Comparison of ENCODE assay signal across 8 cellular contexts in the genomic region with DNA sequence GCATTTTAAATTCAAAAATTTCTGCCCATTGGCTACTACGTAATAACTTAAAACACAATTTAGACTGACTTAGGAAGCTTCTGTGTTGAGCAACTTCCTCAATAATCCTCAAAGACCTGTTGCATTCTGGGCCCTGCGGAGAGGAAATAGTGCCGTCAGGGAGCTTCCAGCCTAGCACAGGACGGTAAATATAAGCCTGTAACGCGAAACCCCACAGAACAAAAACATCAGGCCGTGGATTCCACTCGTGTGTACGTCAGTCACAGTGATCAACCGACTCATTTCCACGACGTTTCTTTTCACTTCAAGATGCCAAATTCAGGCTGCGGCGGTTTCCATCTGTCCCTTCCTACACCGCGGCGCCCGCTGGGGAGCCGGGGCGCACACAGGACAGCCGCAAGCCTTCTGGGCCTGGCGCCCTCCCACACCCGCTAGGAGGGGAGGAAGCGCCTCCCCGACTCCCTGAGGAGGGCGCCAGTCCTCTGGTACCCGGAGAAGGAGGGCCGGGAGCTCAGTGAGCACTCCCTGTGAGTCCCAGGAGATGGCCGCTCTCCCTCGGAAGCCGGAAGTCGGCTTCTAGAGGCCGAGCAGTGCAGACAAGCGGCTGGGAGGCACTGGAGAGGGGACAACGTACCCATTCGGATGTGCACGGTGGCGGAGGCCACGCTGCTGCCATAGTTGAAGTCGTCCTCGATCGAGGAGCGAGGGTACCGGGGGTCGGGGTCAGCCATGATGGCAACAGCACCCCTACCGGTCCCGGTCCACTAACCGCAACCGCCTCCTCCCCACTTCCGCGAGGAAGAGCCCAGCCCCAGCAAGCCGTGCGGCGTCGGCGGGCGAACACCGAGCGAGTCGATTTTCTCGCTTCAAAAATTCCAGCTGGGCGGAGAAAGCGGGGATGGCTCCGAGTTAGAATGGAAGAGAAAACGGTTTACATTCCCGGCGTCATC. TPM values are rescaled to one million over a fixed set of nuclear protein-coding genes. Genes with fewer than 3 reads are reported as not detected.
DNase-seq lines count a peak whose midpoint lies in the region; ATAC-seq and TF ChIP-seq lines count a peak whose summit lies in the region.

A gene with protein sequence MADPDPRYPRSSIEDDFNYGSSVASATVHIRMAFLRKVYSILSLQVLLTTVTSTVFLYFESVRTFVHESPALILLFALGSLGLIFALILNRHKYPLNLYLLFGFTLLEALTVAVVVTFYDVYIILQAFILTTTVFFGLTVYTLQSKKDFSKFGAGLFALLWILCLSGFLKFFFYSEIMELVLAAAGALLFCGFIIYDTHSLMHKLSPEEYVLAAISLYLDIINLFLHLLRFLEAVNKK (minus strand): TSS at position 776 of the 950 bp plus-strand sequence. CDS start 45 bp downstream, at position 731.

- TF ChIP-seq CTCF in BJ (IDR thresholded peaks at IDR 0.05; ENCODE audit: insufficient read depth, low read depth, low read length) (peak; percentile 50), choroid plexus epithelial cell (conservative IDR thresholded peaks at IDR 0.05; ENCODE audit: low read depth, low read length) (peak; percentile 53)

- POLR2A ChIA-PET in BJ (lab: Charles Lee), result interaction anchor here (0.5 to 0.9 kb wide), 10 partner anchors 12 to 1132 kb away, joined by 3 to 10 read pairs (median 4); no protein-coding TSS in a partner anchor

- DNase-seq in BJ (ENCODE audit: low read depth) (peak; percentile 59), GM19238 (ENCODE audit: insufficient read length, low spot score) (peak; percentile 76), NCI-H510A treated with DMSO at 0.1 percent for 48 hours (lab: John Stamatoyannopoulos, UW) (peak; percentile 92), choroid plexus epithelial cell (ENCODE audit: low read depth) (peak; percentile 97), kidney tubule cell (ENCODE audit: low spot score) (peak; percentile 94)
- peak; percentile 73 to 79 for DNase-seq in activated CD4-positive, alpha-beta T cell treated with anti-CD3 and anti-CD28 coated beads for 24 hours (ENCODE audit: low read depth in 2 of 2)
- peak; percentile 61 to 82 (median 74) for DNase-seq in stimulated activated CD4-positive, alpha-beta T cell treated with anti-CD3 and anti-CD28 coated beads, Interleukin-1b, Interleukin-23, amount 100 ng/mL, for 24 hours (ENCODE audit: low read depth in 4 of 4, low spot score in 1 of 4)

- peak within 1 kb of the TSS; percentile 91 for H3K4me3 ChIP-seq in BJ (ENCODE audit: low read depth, low read length)
- peak within 1 kb of the TSS; percentile 90 for H3K4me3 ChIP-seq in choroid plexus epithelial cell (ENCODE audit: low read depth, low read length)

- CTCF ChIA-PET in BJ (lab: Yijun Ruan, JAX), result interaction anchor here (0.6 to 1.8 kb wide), 15 partner anchors 12 to 523 kb away, joined by 3 to 9 read pairs (median 3); no protein-coding TSS in a partner anchor

- no peaks in the 10 kb centered on the region for H3K27me3 ChIP-seq in BJ (ENCODE audit: control insufficient read depth, insufficient read depth, low read length)

- H3K36me3 ChIP-seq in BJ (ENCODE audit: control insufficient read depth, insufficient read depth, low read length), result no peaks in the 10 kb centered on the region

- ATAC-seq in HG03442 (IDR thresholded peaks at IDR 0.05; ENCODE audit: unreplicated experiment), result peak; percentile 81

RNA-seq across cellular contexts. Expression of the gene that starts here (rescaled TPM):
- 108 and 184 TPM in 2 replicates for polyA plus RNA-seq in BJ (2011; rRNA removed)
- polyA minus RNA-seq in BJ (2011; rRNA and poly(A)+ RNA removed), result 27.1 and 35.2 TPM in 2 replicates

Comparison
In these comparisons a context has a peak if more than half of its experiments do, and no peak if none do; other contexts are left out.
1. Peak in every context shown above with its lines: DNase-seq, ATAC-seq and H3K4me3 ChIP-seq.